ENCODE assay signal across 8 cellular contexts in genomic region chr17:54900457-54901229, GRCh38. TPM values are rescaled to one million over a fixed set of nuclear protein-coding genes. Genes with fewer than 3 reads are reported as not detected.
A peak's percentile ranks its signal among the peaks of the same experiment; 100 is the strongest.
DNase-seq lines count a peak whose midpoint lies in the region; ATAC-seq and TF ChIP-seq lines count a peak whose summit lies in the region.

Gene TOM1L1 (plus strand): TSS chr17:54900852. CDS start chr17:54900866, 14 bp downstream.

- intact Hi-C loops in heart left ventricle (cut with DNase I) (loop anchor here in 1 of 10 donors (10.0 kb wide), 1 partner anchor 64 kb away; the partner anchor contains the start of genes COX11 and STXBP4), posterior vena cava (cut with DNase I) (no loop called here)

- ATAC-seq in GM19438 (IDR thresholded peaks at IDR 0.05; ENCODE audit: low read depth, unreplicated experiment) = peak; percentile 70
- peak; percentile 73 for ATAC-seq in HG03571 (IDR thresholded peaks at IDR 0.05; ENCODE audit: unreplicated experiment)
- ATAC-seq in heart left ventricle = peak; percentile 67 to 97 (median 93)

- peak in 2 of 12 donors; percentile 7 to 14 for TF ChIP-seq CTCF in heart left ventricle (IDR thresholded peaks at IDR 0.05)

- H3K4me1 ChIP-seq in heart left ventricle = peaks cover 0 to 19% (median 7%) of the 10 kb centered on the region in 12 donors

- TF ChIP-seq POLR2A in heart left ventricle (IDR thresholded peaks at IDR 0.05) = no peak

- no peak within 1 kb of the TSS for H3K27ac ChIP-seq in adipose tissue (ENCODE audit: low read depth, low read length)
- peak within 1 kb of the TSS in 5 of 12 donors; percentile 18 to 55 (median 37) for H3K27ac ChIP-seq in heart left ventricle

- H3K9me3 ChIP-seq in heart left ventricle = no peaks in the 10 kb centered on the region

- 1 to 5% (median 3%) methylated on average over 63 to 67 of the region's 67 CpGs for WGBS in adipose tissue, 3 donors
- WGBS in heart left ventricle, 4 donors = 3 to 14% (median 3%) methylated on average over 24 to 67 of the region's 67 CpGs

- no peaks in the 10 kb centered on the region for H3K36me3 ChIP-seq in heart left ventricle

- peak within 1 kb of the TSS; percentile 47 to 72 (median 60) for H3K4me3 ChIP-seq in heart left ventricle

- peaks cover 0 to 20% (median 0%) of the 10 kb centered on the region in 9 donors for H3K27me3 ChIP-seq in heart left ventricle

- DNase-seq in COLO829 (ENCODE audit: low spot score) (peak; percentile 65), NCI-H774 (lab: John Stamatoyannopoulos, UW) (peak; percentile 98), heart left ventricle (peak; percentile 45 to 84 (median 72)), posterior vena cava (ENCODE audit: low spot score) (peak; percentile 85), AML-193 (lab: John Stamatoyannopoulos, UW) (no peak)

RNA-seq across cellular contexts. Expression of gene TOM1L1, which starts in this region (rescaled TPM):
- polyA plus RNA-seq in adipose tissue = 10 to 100 TPM in 2 of 3 donors, 1 to 10 TPM in 1; 4.9 to 30.7 (median 12.0) TPM
- 10 to 100 TPM in 3 of 9 donors, 1 to 10 TPM in 6; 7.2 to 19.7 (median 9.9) TPM for total RNA-seq in heart left ventricle
- polyA plus RNA-seq in heart left ventricle = 1 to 10 TPM; 6.1 to 7.9 TPM
- 1 to 10 TPM; 4.2 to 4.7 TPM for total RNA-seq in posterior vena cava

Comparison
In these comparisons a context has a peak if more than half of its experiments do, and no peak if none do; other contexts are left out.
1. DNase-seq: peak in COLO829 (single experiment), NCI-H774 (single experiment), heart left ventricle (5 of 5) and posterior vena cava (single experiment); none in AML-193 (0 of 2).
2. Peak in every context shown above with its lines, with median percentiles within 50 percentile points of each other: ATAC-seq.